15 cellular contexts compared by ENCODE assay signal in the genomic region with DNA sequence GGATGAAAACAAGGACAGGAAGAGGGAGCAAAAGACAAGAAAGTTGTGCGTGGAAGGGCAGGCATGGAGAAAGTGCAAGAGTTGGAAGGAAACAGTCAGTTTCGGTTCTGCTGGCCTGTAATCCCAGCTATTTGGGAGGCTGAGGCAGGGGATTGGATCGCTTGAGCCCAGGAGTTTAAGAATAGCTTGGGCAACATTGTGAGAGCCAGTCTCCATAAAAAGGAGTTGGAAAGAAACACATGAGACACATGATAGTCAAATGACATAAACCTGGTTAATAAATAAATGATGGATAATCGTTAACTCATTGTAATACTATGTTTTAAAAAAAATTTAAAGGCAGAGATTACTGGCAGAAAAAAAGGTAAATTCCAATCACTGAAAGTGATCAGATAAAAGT. TPM values are rescaled to one million over a fixed set of nuclear protein-coding genes. Genes with fewer than 3 reads are reported as not detected.
DNase-seq lines count a peak whose midpoint lies in the region; ATAC-seq and TF ChIP-seq lines count a peak whose summit lies in the region.
"Had no signal": no experiment of that assay in that cellular context is flagged by ENCODE, and none has a peak within 500 bp of the region (broad histone marks: within the 10 kb centered on the region; RNA-seq: fewer than 3 reads in every experiment).

No MANE protein-coding gene starts in this region.

- H3K27ac ChIP-seq in GM23338 (ENCODE audit: low read depth) = no peak overlapping the region
- H3K27ac ChIP-seq: 22Rv1, BLaER1 had no signal

- H3K4me3 Mint-ChIP-seq in progenitor cell of endocrine pancreas (ENCODE audit: low read depth) = peak overlapping the region; percentile 22
- H3K4me3 Mint-ChIP-seq in GM23338 = no peak overlapping the region
- H3K4me3 Mint-ChIP-seq: CD8-positive, alpha-beta memory T cell had no signal

- H3K36me3 Mint-ChIP-seq in progenitor cell of endocrine pancreas (ENCODE audit: insufficient read depth) (no peaks in the 10 kb centered on the region), GM23338 (ENCODE audit: low read depth) (0 out of 3 replicates have a peak, but pooled peaks cover 3% of the 10 kb centered on the region)
- H3K36me3 Mint-ChIP-seq: CD8-positive, alpha-beta memory T cell had no signal

- no peak overlapping the region for H3K4me2 ChIP-seq in GM23338
- H3K4me2 ChIP-seq: BLaER1 had no signal

- TF ChIP-seq CTCF in epithelial cell of proximal tubule (conservative IDR thresholded peaks at IDR 0.05; ENCODE audit: low read depth, low read length) (no peak), kidney epithelial cell (IDR thresholded peaks at IDR 0.05; ENCODE audit: insufficient read depth, low read length, poor library complexity, severe bottlenecking) (no peak), progenitor cell of endocrine pancreas (IDR thresholded peaks at IDR 0.05; ENCODE audit: unreplicated experiment) (no peak), GM23338 (conservative IDR thresholded peaks at IDR 0.05; ENCODE audit: low read depth in 2 of 2) (no peak)

- H3K27ac Mint-ChIP-seq in progenitor cell of endocrine pancreas = no peak overlapping the region
- no peak overlapping the region for H3K27ac Mint-ChIP-seq in GM23338
- H3K27ac Mint-ChIP-seq: CD8-positive, alpha-beta memory T cell had no signal

- no peaks in the 10 kb centered on the region for H3K36me3 ChIP-seq in kidney epithelial cell (ENCODE audit: control insufficient read depth, insufficient read depth, low read length)
- 0 out of 2 replicates have a peak, but pooled peaks cover 4% of the 10 kb centered on the region for H3K36me3 ChIP-seq in GM23338 (ENCODE audit: insufficient read depth)
- H3K36me3 ChIP-seq: BLaER1 had no signal

- in situ Hi-C loops in ACHN (cut with HindIII; ENCODE audit: low pct_ligation_motif_present, low pct_unique_long_range_greater_than_20kb, low sequenced_read_pairs) = no loop called here

- H3F3A ChIP-seq in GM23338 (replicated peaks; ENCODE audit: low read depth) = no peaks in the 10 kb centered on the region

- DNase-seq in ACHN (peak; percentile 9), epithelial cell of proximal tubule (ENCODE audit: low read depth) (peak; percentile 62), kidney epithelial cell (ENCODE audit: low read depth) (peak; percentile 4), progenitor cell of endocrine pancreas (ENCODE audit: low spot score, unreplicated experiment) (no peak), GM23338 (ENCODE audit: low spot score) (no peak), activated gamma-delta T cell (lab: John Stamatoyannopoulos, UW) (no peak)
- DNase-seq: AML-193; CD8-positive, alpha-beta memory T cell; DMS53; GF-D8; H7 had no signal

- peaks cover 3% of the 10 kb centered on the region for H3K9me2 ChIP-seq in GM23338 (ENCODE audit: insufficient read depth)

- no peaks in the 10 kb centered on the region for H4K20me1 ChIP-seq in GM23338 (replicated peaks; ENCODE audit: insufficient read depth)
- H4K20me1 ChIP-seq: BLaER1 had no signal

- no peaks in the 10 kb centered on the region for H3K4me1 ChIP-seq in GM23338 (ENCODE audit: insufficient read depth)
- H3K4me1 ChIP-seq: BLaER1 had no signal

- H3K4me1 Mint-ChIP-seq in progenitor cell of endocrine pancreas (ENCODE audit: low read depth) (peaks cover 6% of the 10 kb centered on the region), GM23338 (no peaks in the 10 kb centered on the region)
- H3K4me1 Mint-ChIP-seq: CD8-positive, alpha-beta memory T cell had no signal

- H3K4me3 ChIP-seq in epithelial cell of proximal tubule (ENCODE audit: low read depth, low read length) (peak overlapping the region; percentile 16), kidney epithelial cell (ENCODE audit: low read depth, low read length) (no peak overlapping the region), GM23338 (no peak overlapping the region)
- H3K4me3 ChIP-seq: BLaER1 had no signal

- H2AFZ ChIP-seq in GM23338 = no peak overlapping the region

- H3K27me3 Mint-ChIP-seq in progenitor cell of endocrine pancreas (peaks cover 10% of the 10 kb centered on the region), GM23338 (ENCODE audit: insufficient read depth, low read depth, poor library complexity) (no peaks in the 10 kb centered on the region)

- ATAC-seq in GM23338 = no peak
- ATAC-seq in GM19463 (IDR thresholded peaks at IDR 0.05; ENCODE audit: unreplicated experiment) = no peak
- ATAC-seq: HepG2 had no signal

- H3K9me3 Mint-ChIP-seq in progenitor cell of endocrine pancreas (ENCODE audit: low read depth) = no peaks in the 10 kb centered on the region
- peaks cover 14% of the 10 kb centered on the region; the same call in 2 of the 3 replicates for H3K9me3 Mint-ChIP-seq in GM23338

- H3K27me3 ChIP-seq in kidney epithelial cell (ENCODE audit: control insufficient read depth, insufficient read depth, low read length) = no peaks in the 10 kb centered on the region
- H3K27me3 ChIP-seq in GM23338 (ENCODE audit: insufficient read depth) = no peaks in the 10 kb centered on the region
- H3K27me3 ChIP-seq: BLaER1 had no signal

- no peaks in the 10 kb centered on the region for H3K79me2 ChIP-seq in GM23338 (replicated peaks; ENCODE audit: insufficient read depth)

TF ChIP-seq in GM23338, 12 proteins besides CTCF, POLR2A, EP300 and RAD21 (continues in another document):
- TF ChIP-seq POLR2AphosphoS5 (IDR thresholded peaks at IDR 0.05; ENCODE audit: low read depth) (no peak), EZH2phosphoT487 (IDR thresholded peaks at IDR 0.05; ENCODE audit: unreplicated experiment) (no peak)
- TF ChIP-seq, protein P1, sequence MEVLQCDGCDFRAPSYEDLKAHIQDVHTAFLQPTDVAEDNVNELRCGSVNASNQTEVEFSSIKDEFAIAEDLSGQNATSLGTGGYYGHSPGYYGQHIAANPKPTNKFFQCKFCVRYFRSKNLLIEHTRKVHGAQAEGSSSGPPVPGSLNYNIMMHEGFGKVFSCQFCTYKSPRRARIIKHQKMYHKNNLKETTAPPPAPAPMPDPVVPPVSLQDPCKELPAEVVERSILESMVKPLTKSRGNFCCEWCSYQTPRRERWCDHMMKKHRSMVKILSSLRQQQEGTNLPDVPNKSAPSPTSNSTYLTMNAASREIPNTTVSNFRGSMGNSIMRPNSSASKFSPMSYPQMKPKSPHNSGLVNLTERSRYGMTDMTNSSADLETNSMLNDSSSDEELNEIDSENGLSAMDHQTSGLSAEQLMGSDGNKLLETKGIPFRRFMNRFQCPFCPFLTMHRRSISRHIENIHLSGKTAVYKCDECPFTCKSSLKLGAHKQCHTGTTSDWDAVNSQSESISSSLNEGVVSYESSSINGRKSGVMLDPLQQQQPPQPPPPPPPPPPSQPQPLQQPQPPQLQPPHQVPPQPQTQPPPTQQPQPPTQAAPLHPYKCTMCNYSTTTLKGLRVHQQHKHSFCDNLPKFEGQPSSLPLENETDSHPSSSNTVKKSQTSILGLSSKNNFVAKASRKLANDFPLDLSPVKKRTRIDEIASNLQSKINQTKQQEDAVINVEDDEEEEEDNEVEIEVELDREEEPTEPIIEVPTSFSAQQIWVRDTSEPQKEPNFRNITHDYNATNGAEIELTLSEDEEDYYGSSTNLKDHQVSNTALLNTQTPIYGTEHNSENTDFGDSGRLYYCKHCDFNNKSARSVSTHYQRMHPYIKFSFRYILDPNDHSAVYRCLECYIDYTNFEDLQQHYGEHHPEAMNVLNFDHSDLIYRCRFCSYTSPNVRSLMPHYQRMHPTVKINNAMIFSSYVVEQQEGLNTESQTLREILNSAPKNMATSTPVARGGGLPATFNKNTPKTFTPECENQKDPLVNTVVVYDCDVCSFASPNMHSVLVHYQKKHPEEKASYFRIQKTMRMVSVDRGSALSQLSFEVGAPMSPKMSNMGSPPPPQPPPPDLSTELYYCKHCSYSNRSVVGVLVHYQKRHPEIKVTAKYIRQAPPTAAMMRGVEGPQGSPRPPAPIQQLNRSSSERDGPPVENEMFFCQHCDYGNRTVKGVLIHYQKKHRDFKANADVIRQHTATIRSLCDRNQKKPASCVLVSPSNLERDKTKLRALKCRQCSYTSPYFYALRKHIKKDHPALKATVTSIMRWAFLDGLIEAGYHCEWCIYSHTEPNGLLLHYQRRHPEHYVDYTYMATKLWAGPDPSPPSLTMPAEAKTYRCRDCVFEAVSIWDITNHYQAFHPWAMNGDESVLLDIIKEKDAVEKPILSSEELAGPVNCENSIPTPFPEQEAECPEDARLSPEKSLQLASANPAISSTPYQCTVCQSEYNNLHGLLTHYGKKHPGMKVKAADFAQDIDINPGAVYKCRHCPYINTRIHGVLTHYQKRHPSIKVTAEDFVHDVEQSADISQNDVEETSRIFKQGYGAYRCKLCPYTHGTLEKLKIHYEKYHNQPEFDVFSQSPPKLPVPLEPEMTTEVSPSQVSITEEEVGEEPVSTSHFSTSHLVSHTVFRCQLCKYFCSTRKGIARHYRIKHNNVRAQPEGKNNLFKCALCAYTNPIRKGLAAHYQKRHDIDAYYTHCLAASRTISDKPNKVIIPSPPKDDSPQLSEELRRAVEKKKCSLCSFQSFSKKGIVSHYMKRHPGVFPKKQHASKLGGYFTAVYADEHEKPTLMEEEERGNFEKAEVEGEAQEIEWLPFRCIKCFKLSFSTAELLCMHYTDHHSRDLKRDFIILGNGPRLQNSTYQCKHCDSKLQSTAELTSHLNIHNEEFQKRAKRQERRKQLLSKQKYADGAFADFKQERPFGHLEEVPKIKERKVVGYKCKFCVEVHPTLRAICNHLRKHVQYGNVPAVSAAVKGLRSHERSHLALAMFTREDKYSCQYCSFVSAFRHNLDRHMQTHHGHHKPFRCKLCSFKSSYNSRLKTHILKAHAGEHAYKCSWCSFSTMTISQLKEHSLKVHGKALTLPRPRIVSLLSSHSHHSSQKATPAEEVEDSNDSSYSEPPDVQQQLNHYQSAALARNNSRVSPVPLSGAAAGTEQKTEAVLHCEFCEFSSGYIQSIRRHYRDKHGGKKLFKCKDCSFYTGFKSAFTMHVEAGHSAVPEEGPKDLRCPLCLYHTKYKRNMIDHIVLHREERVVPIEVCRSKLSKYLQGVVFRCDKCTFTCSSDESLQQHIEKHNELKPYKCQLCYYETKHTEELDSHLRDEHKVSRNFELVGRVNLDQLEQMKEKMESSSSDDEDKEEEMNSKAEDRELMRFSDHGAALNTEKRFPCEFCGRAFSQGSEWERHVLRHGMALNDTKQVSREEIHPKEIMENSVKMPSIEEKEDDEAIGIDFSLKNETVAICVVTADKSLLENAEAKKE (CRISPR knock-in tag; IDR thresholded peaks at IDR 0.05) = no peak
- TF ChIP-seq, protein P2, sequence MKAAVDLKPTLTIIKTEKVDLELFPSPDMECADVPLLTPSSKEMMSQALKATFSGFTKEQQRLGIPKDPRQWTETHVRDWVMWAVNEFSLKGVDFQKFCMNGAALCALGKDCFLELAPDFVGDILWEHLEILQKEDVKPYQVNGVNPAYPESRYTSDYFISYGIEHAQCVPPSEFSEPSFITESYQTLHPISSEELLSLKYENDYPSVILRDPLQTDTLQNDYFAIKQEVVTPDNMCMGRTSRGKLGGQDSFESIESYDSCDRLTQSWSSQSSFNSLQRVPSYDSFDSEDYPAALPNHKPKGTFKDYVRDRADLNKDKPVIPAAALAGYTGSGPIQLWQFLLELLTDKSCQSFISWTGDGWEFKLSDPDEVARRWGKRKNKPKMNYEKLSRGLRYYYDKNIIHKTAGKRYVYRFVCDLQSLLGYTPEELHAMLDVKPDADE (IDR thresholded peaks at IDR 0.05) = no peak

RNA-seq across cellular contexts. Expression of a gene that starts 37.3 kb away (rescaled TPM):
- 0.98 and 2.3 TPM in 2 replicates for total RNA-seq in epithelial cell of proximal tubule
- total RNA-seq in kidney epithelial cell = 1.8 and 2.2 TPM in 2 replicates
- total RNA-seq in progenitor cell of endocrine pancreas = 8.6 and 8.7 TPM in 2 replicates
- 11.7 and 19.3 TPM in 2 replicates for total RNA-seq in GM23338 (2014; rRNA removed; shearing (Covaris generic))
- polyA plus RNA-seq in GM23338 (2016; fragmentation: Nextera tagmentation; extraction: Ambion mirVana) = 5.9 and 6.0 TPM in 2 replicates
- polyA plus RNA-seq: HepG2 had no signal

Comparison
In these comparisons a context has a peak if more than half of its experiments do, and no peak if none do; other contexts are left out.
1. DNase-seq: peak in ACHN (single experiment), epithelial cell of proximal tubule (single experiment) and kidney epithelial cell (single experiment); none in progenitor cell of endocrine pancreas (single experiment), GM23338 (single experiment) and activated gamma-delta T cell (single experiment).